33 cellular contexts compared by ENCODE assay signal in the genomic region with DNA sequence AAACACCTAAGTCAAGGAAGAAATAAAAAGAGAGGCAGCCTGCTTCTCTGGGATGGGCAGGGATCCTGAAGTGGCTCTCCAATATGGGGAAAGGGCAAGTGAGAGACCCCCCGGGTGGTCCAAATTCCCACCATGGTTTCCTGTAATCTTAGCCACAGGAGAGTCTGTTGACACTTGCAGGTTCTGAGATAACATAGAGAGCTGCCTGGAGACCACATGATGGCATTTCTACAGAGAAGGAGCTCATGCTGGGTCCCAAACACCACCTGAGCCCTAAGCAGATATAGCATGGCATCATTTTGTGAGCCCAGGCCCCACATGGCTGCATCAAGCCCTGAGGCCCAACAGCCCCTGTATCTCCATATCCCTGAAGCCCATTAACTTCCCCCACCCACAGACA. TPM values are rescaled to one million over a fixed set of nuclear protein-coding genes. Genes with fewer than 3 reads are reported as not detected.
"Had no signal": no experiment of that assay in that cellular context is flagged by ENCODE, and none has a peak within 500 bp of the region (broad histone marks: within the 10 kb centered on the region; RNA-seq: fewer than 3 reads in every experiment).

No MANE protein-coding gene starts in this region.

- H3K4me3 Mint-ChIP-seq: stimulated activated effector memory CD8-positive, alpha-beta T cell treated with anti-CD3 and anti-CD28 coated beads, Interleukin-12 subunit alpha, Interleukin-12 subunit beta, amount 100 ng/mL, for 72 hours; stimulated activated memory B cell treated with anti-CD40 and anti-IgM and Interleukin-4, amounts not matched to agents 10 μg/mL and 1 μg/mL and 100 μg/mL, for 72 hours; stimulated activated naive B cell treated with anti-CD40 and anti-IgM and Interleukin-4, amounts not matched to agents 10 μg/mL and 1 μg/mL and 100 μg/mL, for 72 hours; stimulated activated naive CD8-positive, alpha-beta T cell treated with anti-CD3 and anti-CD28 coated beads, Interleukin-15, amount 100 ng/mL, for 72 hours; stimulated activated naive CD8-positive, alpha-beta T cell treated with anti-CD3 and anti-CD28 coated beads, Interleukin-15, Interleukin-2, amounts not matched to agents 100 ng/mL and 50 ng/mL, for 24 hours; type B pancreatic cell had no signal

- DNase-seq: stimulated activated CD4-positive, alpha-beta T cell treated with anti-CD3 and anti-CD28 coated beads, Interleukin-2, amount 100 ng/mL, for 24 hours; stimulated activated CD4-positive, alpha-beta T cell treated with anti-CD3 and anti-CD28 coated beads, Interleukin-2, amount 100 ng/mL, for 48 hours; stimulated activated CD4-positive, alpha-beta T cell treated with anti-CD3 and anti-CD28 coated beads, Interleukin-4, amount 100 ng/mL, for 1 hour; stimulated activated CD4-positive, alpha-beta T cell treated with anti-CD3 and anti-CD28 coated beads, Interleukin-4, amount 100 ng/mL, for 24 hours; stimulated activated CD4-positive, alpha-beta T cell treated with anti-CD3 and anti-CD28 coated beads, Interleukin-4, amount 100 ng/mL, for 4 hours; stimulated activated CD8-positive, alpha-beta memory T cell treated with anti-CD3 and anti-CD28 coated beads, Interleukin-4, amount 100 ng/mL, for 48 hours; stimulated activated naive B cell treated with anti-CD40 and anti-IgM and Interleukin-4, amounts not matched to agents 10 μg/mL and 1 μg/mL and 100 μg/mL, for 72 hours; stimulated activated naive CD4-positive, alpha-beta T cell; stimulated activated naive CD4-positive, alpha-beta T cell treated with Interleukin-2 at 50 U/mL for 16 hours; stimulated activated naive CD8-positive, alpha-beta T cell treated with anti-CD3 and anti-CD28 coated beads, Interleukin-15, amount 100 ng/mL, for 72 hours; stimulated activated naive CD8-positive, alpha-beta T cell treated with anti-CD3 and anti-CD28 coated beads, Interleukin-15, Interleukin-2, amounts not matched to agents 100 U/mL and 50 U/mL, for 24 hours; stomach; substantia nigra; testis; thyroid gland; tibial artery; transverse colon; upper lobe of left lung; upper lobe of right lung; uterus had no signal

- ATAC-seq: stimulated activated effector memory CD8-positive, alpha-beta T cell treated with anti-CD3 and anti-CD28 coated beads, Interleukin-12 subunit alpha, Interleukin-12 subunit beta, amount 100 ng/mL, for 72 hours; stimulated activated memory B cell treated with anti-CD40 and anti-IgM and Interleukin-4, amounts not matched to agents 10 μg/mL and 1 μg/mL and 100 μg/mL, for 72 hours; stimulated activated naive B cell treated with anti-CD40 and anti-IgM and Interleukin-4, amounts not matched to agents 10 μg/mL and 1 μg/mL and 100 μg/mL, for 72 hours; stimulated activated naive CD8-positive, alpha-beta T cell treated with anti-CD3 and anti-CD28 coated beads, Interleukin-15, amount 100 ng/mL, for 72 hours; stimulated activated naive CD8-positive, alpha-beta T cell treated with anti-CD3 and anti-CD28 coated beads, Interleukin-15, Interleukin-2, amounts not matched to agents 100 U/mL and 50 U/mL, for 24 hours; upper lobe of right lung had no signal

- H3K36me3 ChIP-seq: stomach, suprapubic skin, thoracic aorta, thyroid gland, tibial artery, tibial nerve, transverse colon, upper lobe of left lung, upper lobe of right lung, uterus, vagina had no signal

- H3K9me3 ChIP-seq: suprapubic skin, testis, thoracic aorta, thyroid gland, tibial nerve, transverse colon, upper lobe of left lung, upper lobe of right lung, uterus had no signal

- H3K4me1 ChIP-seq: stomach, suprapubic skin, testis, thyroid gland, tibial artery, tibial nerve, transverse colon, upper lobe of left lung, upper lobe of right lung, uterus, vagina had no signal

- H3K9me3 Mint-ChIP-seq: type B pancreatic cell had no signal

- H3K27me3 ChIP-seq: stomach, suprapubic skin, testis, thyroid gland, tibial artery, tibial nerve, transverse colon, upper lobe of left lung, upper lobe of right lung, uterus, vagina had no signal

- H3K4me3 ChIP-seq: stomach, suprapubic skin, testis, thoracic aorta, thyroid gland, tibial artery, tibial nerve, transverse colon, upper lobe of left lung, upper lobe of right lung, uterus, vagina had no signal

- H3K27me3 Mint-ChIP-seq: stimulated activated memory B cell treated with anti-CD40 and anti-IgM and Interleukin-4, amounts not matched to agents 10 μg/mL and 1 μg/mL and 100 μg/mL, for 72 hours; stimulated activated naive B cell treated with anti-CD40 and anti-IgM and Interleukin-4, amounts not matched to agents 10 μg/mL and 1 μg/mL and 100 μg/mL, for 72 hours; stimulated activated naive CD8-positive, alpha-beta T cell treated with anti-CD3 and anti-CD28 coated beads, Interleukin-15, Interleukin-2, amounts not matched to agents 100 ng/mL and 50 ng/mL, for 24 hours; type B pancreatic cell had no signal

- H3K27ac ChIP-seq: stomach, suprapubic skin, testis, thoracic aorta, thyroid gland, tibial artery, tibial nerve, transverse colon, upper lobe of left lung, upper lobe of right lung, uterus, vagina had no signal

- H3K4me1 Mint-ChIP-seq: stimulated activated effector memory CD8-positive, alpha-beta T cell treated with anti-CD3 and anti-CD28 coated beads, Interleukin-12 subunit alpha, Interleukin-12 subunit beta, amount 100 ng/mL, for 72 hours; stimulated activated memory B cell treated with anti-CD40 and anti-IgM and Interleukin-4, amounts not matched to agents 10 μg/mL and 1 μg/mL and 100 μg/mL, for 72 hours; stimulated activated naive B cell treated with anti-CD40 and anti-IgM and Interleukin-4, amounts not matched to agents 10 μg/mL and 1 μg/mL and 100 μg/mL, for 72 hours; stimulated activated naive CD8-positive, alpha-beta T cell treated with anti-CD3 and anti-CD28 coated beads, Interleukin-15, amount 100 ng/mL, for 72 hours had no signal

- H3K27ac Mint-ChIP-seq: stimulated activated effector memory CD8-positive, alpha-beta T cell treated with anti-CD3 and anti-CD28 coated beads, Interleukin-12 subunit alpha, Interleukin-12 subunit beta, amount 100 ng/mL, for 72 hours; stimulated activated memory B cell treated with anti-CD40 and anti-IgM and Interleukin-4, amounts not matched to agents 10 μg/mL and 1 μg/mL and 100 μg/mL, for 72 hours; stimulated activated naive B cell treated with anti-CD40 and anti-IgM and Interleukin-4, amounts not matched to agents 10 μg/mL and 1 μg/mL and 100 μg/mL, for 72 hours; stimulated activated naive CD8-positive, alpha-beta T cell treated with anti-CD3 and anti-CD28 coated beads, Interleukin-15, amount 100 ng/mL, for 72 hours; stimulated activated naive CD8-positive, alpha-beta T cell treated with anti-CD3 and anti-CD28 coated beads, Interleukin-15, Interleukin-2, amounts not matched to agents 100 ng/mL and 50 ng/mL, for 24 hours; type B pancreatic cell had no signal

- H3K36me3 Mint-ChIP-seq: stimulated activated effector memory CD8-positive, alpha-beta T cell treated with anti-CD3 and anti-CD28 coated beads, Interleukin-12 subunit alpha, Interleukin-12 subunit beta, amount 100 ng/mL, for 72 hours; stimulated activated memory B cell treated with anti-CD40 and anti-IgM and Interleukin-4, amounts not matched to agents 10 μg/mL and 1 μg/mL and 100 μg/mL, for 72 hours; stimulated activated naive B cell treated with anti-CD40 and anti-IgM and Interleukin-4, amounts not matched to agents 10 μg/mL and 1 μg/mL and 100 μg/mL, for 72 hours; type B pancreatic cell had no signal

RNA-seq across cellular contexts. Expression of gene PABPC1L2B, which starts 26.1 kb away (rescaled TPM):
- total RNA-seq: stomach, subcutaneous adipose tissue, suprapubic skin, temporal lobe, thoracic aorta, thyroid gland, tibial nerve, transverse colon, upper lobe of left lung, upper lobe of right lung, ureter, urinary bladder, vagina had no signal
- polyA plus RNA-seq: stomach, thymus, urinary bladder had no signal

RNA-seq across cellular contexts. Expression of gene PABPC1L2A, which starts 50.4 kb away (rescaled TPM):
- total RNA-seq: stomach, subcutaneous adipose tissue, suprapubic skin, thoracic aorta, thyroid gland, tibial nerve, transverse colon, upper lobe of left lung, upper lobe of right lung, ureter, urinary bladder, uterus, vagina had no signal
- polyA plus RNA-seq: stomach had no signal
